ENCODE assay signal across 1 cellular context in the genomic region with DNA sequence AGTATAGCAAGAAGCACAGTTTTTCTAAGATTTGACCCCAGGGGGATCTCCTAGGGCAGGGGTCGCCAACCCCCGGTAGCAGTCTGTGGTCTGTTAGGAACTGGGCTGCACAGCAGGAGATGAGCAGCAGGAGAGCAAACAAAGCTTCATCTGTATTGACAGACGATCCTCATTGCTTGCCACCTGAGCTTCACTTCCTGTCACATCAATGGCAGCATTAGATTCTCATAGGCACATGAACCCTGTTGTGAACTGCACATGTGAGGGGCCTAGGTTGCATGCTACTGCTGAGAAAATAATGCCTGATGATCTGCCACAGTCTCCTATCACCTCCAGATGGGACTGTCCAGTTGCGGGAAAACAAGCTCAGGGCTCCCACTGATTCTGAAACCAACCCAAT.
TF ChIP-seq lines count a peak whose summit lies in the region.

No MANE protein-coding gene starts in this region.

TF ChIP-seq in HepG2, 621 proteins besides CTCF, POLR2A, EP300 and RAD21 (continued from another document and continues in another):
- TF ChIP-seq, protein P1, sequence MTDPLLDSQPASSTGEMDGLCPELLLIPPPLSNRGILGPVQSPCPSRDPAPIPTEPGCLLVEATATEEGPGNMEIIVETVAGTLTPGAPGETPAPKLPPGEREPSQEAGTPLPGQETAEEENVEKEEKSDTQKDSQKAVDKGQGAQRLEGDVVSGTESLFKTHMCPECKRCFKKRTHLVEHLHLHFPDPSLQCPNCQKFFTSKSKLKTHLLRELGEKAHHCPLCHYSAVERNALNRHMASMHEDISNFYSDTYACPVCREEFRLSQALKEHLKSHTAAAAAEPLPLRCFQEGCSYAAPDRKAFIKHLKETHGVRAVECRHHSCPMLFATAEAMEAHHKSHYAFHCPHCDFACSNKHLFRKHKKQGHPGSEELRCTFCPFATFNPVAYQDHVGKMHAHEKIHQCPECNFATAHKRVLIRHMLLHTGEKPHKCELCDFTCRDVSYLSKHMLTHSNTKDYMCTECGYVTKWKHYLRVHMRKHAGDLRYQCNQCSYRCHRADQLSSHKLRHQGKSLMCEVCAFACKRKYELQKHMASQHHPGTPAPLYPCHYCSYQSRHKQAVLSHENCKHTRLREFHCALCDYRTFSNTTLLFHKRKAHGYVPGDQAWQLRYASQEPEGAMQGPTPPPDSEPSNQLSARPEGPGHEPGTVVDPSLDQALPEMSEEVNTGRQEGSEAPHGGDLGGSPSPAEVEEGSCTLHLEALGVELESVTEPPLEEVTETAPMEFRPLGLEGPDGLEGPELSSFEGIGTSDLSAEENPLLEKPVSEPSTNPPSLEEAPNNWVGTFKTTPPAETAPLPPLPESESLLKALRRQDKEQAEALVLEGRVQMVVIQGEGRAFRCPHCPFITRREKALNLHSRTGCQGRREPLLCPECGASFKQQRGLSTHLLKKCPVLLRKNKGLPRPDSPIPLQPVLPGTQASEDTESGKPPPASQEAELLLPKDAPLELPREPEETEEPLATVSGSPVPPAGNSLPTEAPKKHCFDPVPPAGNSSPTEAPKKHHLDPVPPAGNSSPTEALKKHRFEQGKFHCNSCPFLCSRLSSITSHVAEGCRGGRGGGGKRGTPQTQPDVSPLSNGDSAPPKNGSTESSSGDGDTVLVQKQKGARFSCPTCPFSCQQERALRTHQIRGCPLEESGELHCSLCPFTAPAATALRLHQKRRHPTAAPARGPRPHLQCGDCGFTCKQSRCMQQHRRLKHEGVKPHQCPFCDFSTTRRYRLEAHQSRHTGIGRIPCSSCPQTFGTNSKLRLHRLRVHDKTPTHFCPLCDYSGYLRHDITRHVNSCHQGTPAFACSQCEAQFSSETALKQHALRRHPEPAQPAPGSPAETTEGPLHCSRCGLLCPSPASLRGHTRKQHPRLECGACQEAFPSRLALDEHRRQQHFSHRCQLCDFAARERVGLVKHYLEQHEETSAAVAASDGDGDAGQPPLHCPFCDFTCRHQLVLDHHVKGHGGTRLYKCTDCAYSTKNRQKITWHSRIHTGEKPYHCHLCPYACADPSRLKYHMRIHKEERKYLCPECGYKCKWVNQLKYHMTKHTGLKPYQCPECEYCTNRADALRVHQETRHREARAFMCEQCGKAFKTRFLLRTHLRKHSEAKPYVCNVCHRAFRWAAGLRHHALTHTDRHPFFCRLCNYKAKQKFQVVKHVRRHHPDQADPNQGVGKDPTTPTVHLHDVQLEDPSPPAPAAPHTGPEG (CRISPR knock-in tag; IDR thresholded peaks at IDR 0.05) = 0 out of 2 replicates have a peak, but pooled peaks have one; percentile 44
- TF ChIP-seq RNF219 (CRISPR knock-in tag; IDR thresholded peaks at IDR 0.05) = no peak
- TF ChIP-seq, protein P2, sequence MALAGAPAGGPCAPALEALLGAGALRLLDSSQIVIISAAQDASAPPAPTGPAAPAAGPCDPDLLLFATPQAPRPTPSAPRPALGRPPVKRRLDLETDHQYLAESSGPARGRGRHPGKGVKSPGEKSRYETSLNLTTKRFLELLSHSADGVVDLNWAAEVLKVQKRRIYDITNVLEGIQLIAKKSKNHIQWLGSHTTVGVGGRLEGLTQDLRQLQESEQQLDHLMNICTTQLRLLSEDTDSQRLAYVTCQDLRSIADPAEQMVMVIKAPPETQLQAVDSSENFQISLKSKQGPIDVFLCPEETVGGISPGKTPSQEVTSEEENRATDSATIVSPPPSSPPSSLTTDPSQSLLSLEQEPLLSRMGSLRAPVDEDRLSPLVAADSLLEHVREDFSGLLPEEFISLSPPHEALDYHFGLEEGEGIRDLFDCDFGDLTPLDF (CRISPR knock-in tag; IDR thresholded peaks at IDR 0.05) = no peak
- TF ChIP-seq ZNF468 (CRISPR knock-in tag; IDR thresholded peaks at IDR 0.05) = no peak
- no peak for TF ChIP-seq MAF1 (CRISPR knock-in tag; IDR thresholded peaks at IDR 0.05; ENCODE audit: borderline replicate concordance)
- no peak for TF ChIP-seq ZNF562 (CRISPR knock-in tag; IDR thresholded peaks at IDR 0.05; ENCODE audit: borderline replicate concordance)
- TF ChIP-seq SRSF1 (optimal IDR thresholded peaks at IDR 0.05; ENCODE audit: low read depth, low read length) = no peak
- TF ChIP-seq ZNF138 (CRISPR knock-in tag; IDR thresholded peaks at IDR 0.05; ENCODE audit: low read depth) = no peak
- TF ChIP-seq THAP7 (CRISPR knock-in tag; IDR thresholded peaks at IDR 0.05) = no peak
- no peak for TF ChIP-seq SETDB1 (CRISPR knock-in tag; IDR thresholded peaks at IDR 0.05; ENCODE audit: borderline replicate concordance)
- TF ChIP-seq, protein P3, sequence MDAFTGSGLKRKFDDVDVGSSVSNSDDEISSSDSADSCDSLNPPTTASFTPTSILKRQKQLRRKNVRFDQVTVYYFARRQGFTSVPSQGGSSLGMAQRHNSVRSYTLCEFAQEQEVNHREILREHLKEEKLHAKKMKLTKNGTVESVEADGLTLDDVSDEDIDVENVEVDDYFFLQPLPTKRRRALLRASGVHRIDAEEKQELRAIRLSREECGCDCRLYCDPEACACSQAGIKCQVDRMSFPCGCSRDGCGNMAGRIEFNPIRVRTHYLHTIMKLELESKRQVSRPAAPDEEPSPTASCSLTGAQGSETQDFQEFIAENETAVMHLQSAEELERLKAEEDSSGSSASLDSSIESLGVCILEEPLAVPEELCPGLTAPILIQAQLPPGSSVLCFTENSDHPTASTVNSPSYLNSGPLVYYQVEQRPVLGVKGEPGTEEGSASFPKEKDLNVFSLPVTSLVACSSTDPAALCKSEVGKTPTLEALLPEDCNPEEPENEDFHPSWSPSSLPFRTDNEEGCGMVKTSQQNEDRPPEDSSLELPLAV (CRISPR knock-in tag; conservative IDR thresholded peaks at IDR 0.05; ENCODE audit: low read depth) = no peak
- no peak for TF ChIP-seq FOXK2 (IDR thresholded peaks at IDR 0.05)
- TF ChIP-seq RFXANK (CRISPR knock-in tag; IDR thresholded peaks at IDR 0.05) = no peak
- TF ChIP-seq PCBP2 (optimal IDR thresholded peaks at IDR 0.05; ENCODE audit: low read depth, low read length, poor library complexity, severe bottlenecking) = no peak
- peak; percentile 95 for TF ChIP-seq ZNF644 (CRISPR knock-in tag; IDR thresholded peaks at IDR 0.05; ENCODE audit: low read depth)
- TF ChIP-seq ERF (CRISPR knock-in tag; IDR thresholded peaks at IDR 0.05) = peak; percentile 94
- no peak for TF ChIP-seq ZBTB3 (CRISPR knock-in tag; IDR thresholded peaks at IDR 0.05; ENCODE audit: borderline replicate concordance, low read depth)
- TF ChIP-seq HOXA9 (CRISPR knock-in tag; IDR thresholded peaks at IDR 0.05; ENCODE audit: borderline replicate concordance) = no peak; the same call in 1 of the 2 replicates
- 0 out of 2 replicates have a peak, but pooled peaks have one; percentile 47 for TF ChIP-seq ZNF724P (CRISPR knock-in tag; IDR thresholded peaks at IDR 0.05; ENCODE audit: borderline replicate concordance)
- peak; percentile 88 for TF ChIP-seq SOX5 (CRISPR knock-in tag; IDR thresholded peaks at IDR 0.05; ENCODE audit: borderline replicate concordance)
- TF ChIP-seq IKZF1 (IDR thresholded peaks at IDR 0.05) = no peak
- TF ChIP-seq ZNF709 (CRISPR knock-in tag; IDR thresholded peaks at IDR 0.05) = peak; percentile 78; the same call in 1 of the 2 replicates
- no peak for TF ChIP-seq ZFYVE20 (CRISPR knock-in tag; IDR thresholded peaks at IDR 0.05; ENCODE audit: borderline replicate concordance, low read depth)
- TF ChIP-seq RXRB (CRISPR knock-in tag; IDR thresholded peaks at IDR 0.05; ENCODE audit: borderline replicate concordance) = peak; percentile 73
- peak; percentile 73; the same call in 1 of the 2 replicates for TF ChIP-seq ZNF136 (CRISPR knock-in tag; IDR thresholded peaks at IDR 0.05; ENCODE audit: low read depth)
- peak; percentile 56 for TF ChIP-seq PBX2 (CRISPR knock-in tag; IDR thresholded peaks at IDR 0.05)
- no peak for TF ChIP-seq ZFP36 (IDR thresholded peaks at IDR 0.05; ENCODE audit: borderline replicate concordance, low read depth, low read length, partially characterized antibody)
- peak; percentile 63 for TF ChIP-seq PHF20 (CRISPR knock-in tag; IDR thresholded peaks at IDR 0.05)
- TF ChIP-seq RCOR2 (CRISPR knock-in tag; IDR thresholded peaks at IDR 0.05) = peak; percentile 55; the same call in 1 of the 2 replicates
- no peak for TF ChIP-seq ATAD3A (CRISPR knock-in tag; IDR thresholded peaks at IDR 0.05)
- TF ChIP-seq ZNF766 (CRISPR knock-in tag; IDR thresholded peaks at IDR 0.05; ENCODE audit: borderline replicate concordance) = 0 out of 2 replicates have a peak, but pooled peaks have one; percentile 66
- no peak for TF ChIP-seq ATRX (CRISPR knock-in tag; IDR thresholded peaks at IDR 0.05; ENCODE audit: borderline replicate concordance)
- TF ChIP-seq ZNF850 (CRISPR knock-in tag; conservative IDR thresholded peaks at IDR 0.05) = no peak
- TF ChIP-seq FOXJ3 (CRISPR knock-in tag; IDR thresholded peaks at IDR 0.05; ENCODE audit: borderline replicate concordance) = no peak; the same call in 1 of the 2 replicates
- no peak for TF ChIP-seq ZNF737 (CRISPR knock-in tag; IDR thresholded peaks at IDR 0.05; ENCODE audit: borderline replicate concordance)
